In the genomic region with DNA sequence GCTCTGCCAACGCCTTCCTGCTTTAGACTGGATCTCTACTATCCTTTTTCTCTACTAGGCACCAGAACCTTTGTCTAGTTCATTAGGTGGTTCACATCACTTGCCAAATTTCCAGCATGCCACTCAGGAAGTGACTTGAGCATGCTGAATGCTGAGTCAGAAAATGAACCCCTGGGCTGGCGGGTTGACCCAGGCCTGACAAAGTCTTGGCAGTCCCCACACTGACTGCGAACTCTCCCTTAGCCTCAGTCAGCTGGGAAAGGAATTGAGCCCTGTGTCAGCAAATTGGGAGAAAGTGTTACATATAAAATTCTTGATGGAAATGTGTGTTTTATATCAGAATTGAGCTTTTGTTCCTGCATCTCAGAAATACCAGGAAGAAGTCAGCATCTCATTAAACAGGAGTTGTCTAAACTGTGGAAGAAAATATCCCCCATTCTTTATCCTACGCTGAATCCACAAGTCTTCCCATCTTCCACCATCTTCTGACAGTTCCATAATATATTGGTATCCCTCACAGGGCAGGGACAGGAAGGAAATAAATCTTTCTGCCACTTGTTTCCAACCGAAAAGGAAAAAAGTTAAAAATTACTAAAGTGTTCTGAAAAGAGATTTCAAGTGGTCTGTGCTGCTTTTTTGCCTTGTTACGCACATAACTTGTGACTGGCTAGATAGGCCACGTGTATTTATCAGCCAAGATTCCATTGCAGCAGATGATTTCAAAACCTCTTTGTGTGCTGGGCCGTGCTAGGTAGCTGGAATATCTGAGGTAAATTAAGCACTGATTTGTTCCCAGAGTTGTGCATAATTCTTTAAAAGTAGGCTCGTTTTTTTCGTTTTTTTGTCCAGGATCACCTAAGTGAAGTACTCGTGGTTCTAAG, we compare ENCODE assay signal across 7 cellular contexts. TPM values are rescaled to one million over a fixed set of nuclear protein-coding genes. Genes with fewer than 3 reads are reported as not detected.
A peak's percentile ranks its signal among the peaks of the same experiment; 100 is the strongest.
DNase-seq lines count a peak whose midpoint lies in the region; ATAC-seq and TF ChIP-seq lines count a peak whose summit lies in the region.

No MANE protein-coding gene starts in this region.

- H3K9me3 Mint-ChIP-seq in activated B cell treated with CpG ODN at 0.5 μM for 24 hours: no peaks in the 10 kb centered on the region
- H3K9me3 Mint-ChIP-seq in stimulated activated naive B cell treated with anti-CD40 and anti-IgM and Interleukin-4, amounts not matched to agents 10 μg/mL and 1 μg/mL and 100 μg/mL, for 72 hours: no peaks in the 10 kb centered on the region

- H3K36me3 Mint-ChIP-seq in activated B cell treated with CpG ODN at 0.5 μM for 24 hours (ENCODE audit: low read depth): peaks cover 14% of the 10 kb centered on the region
- H3K36me3 Mint-ChIP-seq in stimulated activated naive B cell treated with anti-CD40 and anti-IgM and Interleukin-4, amounts not matched to agents 10 μg/mL and 1 μg/mL and 100 μg/mL, for 72 hours: peaks cover 16 to 32% of the 10 kb centered on the region in 2 donors

- DNase-seq in HFF-Myc (ENCODE audit: extremely low read depth, low read depth) (peak; percentile 14), activated B cell treated with CpG ODN at 0.5 μM for 24 hours (no peak), left ventricle myocardium superior (no peak), DMS114 treated with DMSO at 0.1 percent for 48 hours (lab: John Stamatoyannopoulos, UW; ENCODE audit: unreplicated experiment) (no peak), ureter (ENCODE audit: low spot score) (no peak)
- DNase-seq in stimulated activated naive B cell treated with anti-CD40 and anti-IgM and Interleukin-4, amounts not matched to agents 10 μg/mL and 1 μg/mL and 100 μg/mL, for 72 hours: no peak

- peaks cover 23% of the 10 kb centered on the region for H3K4me1 Mint-ChIP-seq in activated B cell treated with CpG ODN at 0.5 μM for 24 hours
- peaks cover 14 to 28% of the 10 kb centered on the region in 2 donors for H3K4me1 Mint-ChIP-seq in stimulated activated naive B cell treated with anti-CD40 and anti-IgM and Interleukin-4, amounts not matched to agents 10 μg/mL and 1 μg/mL and 100 μg/mL, for 72 hours

- POLR2A ChIA-PET in activated B cell treated with CpG ODN at 0.5 μM for 24 hours (lab: Charles Lee): interaction anchor here (0.6 to 1.4 kb wide), 2 partner anchors 10 to 191 kb away, joined by 3 read pairs; no protein-coding TSS in a partner anchor

- no peaks in the 10 kb centered on the region for H3K27me3 Mint-ChIP-seq in activated B cell treated with CpG ODN at 0.5 μM for 24 hours
- H3K27me3 Mint-ChIP-seq in stimulated activated naive B cell treated with anti-CD40 and anti-IgM and Interleukin-4, amounts not matched to agents 10 μg/mL and 1 μg/mL and 100 μg/mL, for 72 hours: no peaks in the 10 kb centered on the region

- ATAC-seq in activated B cell treated with CpG ODN at 0.5 μM for 24 hours (ENCODE audit: low read depth): no peak
- peak; percentile 77 for ATAC-seq in left ventricle myocardium superior
- ATAC-seq in stimulated activated naive B cell treated with anti-CD40 and anti-IgM and Interleukin-4, amounts not matched to agents 10 μg/mL and 1 μg/mL and 100 μg/mL, for 72 hours (replicated peaks): peak in 1 of 2 donors; percentile 41
- no peak for ATAC-seq in HG03039 (IDR thresholded peaks at IDR 0.05; ENCODE audit: unreplicated experiment)

- H3K27ac Mint-ChIP-seq in activated B cell treated with CpG ODN at 0.5 μM for 24 hours: peak overlapping the region; percentile 69
- H3K27ac Mint-ChIP-seq in stimulated activated naive B cell treated with anti-CD40 and anti-IgM and Interleukin-4, amounts not matched to agents 10 μg/mL and 1 μg/mL and 100 μg/mL, for 72 hours: peak overlapping the region; percentile 5

- no peak overlapping the region for H3K4me3 Mint-ChIP-seq in activated B cell treated with CpG ODN at 0.5 μM for 24 hours
- no peak overlapping the region for H3K4me3 Mint-ChIP-seq in stimulated activated naive B cell treated with anti-CD40 and anti-IgM and Interleukin-4, amounts not matched to agents 10 μg/mL and 1 μg/mL and 100 μg/mL, for 72 hours

- H3K4me3 ChIP-seq in HFF-Myc (replicated peaks; ENCODE audit: low read depth, low read length): no peak overlapping the region

- TF ChIP-seq CTCF in HFF-Myc (IDR thresholded peaks at IDR 0.05; ENCODE audit: low read depth, low read length, missing control alignments): no peak
- no peak for TF ChIP-seq CTCF in activated B cell treated with CpG ODN at 0.5 μM for 24 hours (IDR thresholded peaks at IDR 0.05)

- CTCF ChIA-PET in activated B cell treated with CpG ODN at 0.5 μM for 24 hours (lab: Charles Lee): no interaction called here

- intact Hi-C loops in activated B cell treated with CpG ODN at 0.5 μM for 24 hours (cut with micrococcal nuclease) (no loop called here), left ventricle myocardium superior (cut with micrococcal nuclease) (no loop called here)

RNA-seq across cellular contexts. Expression of a gene that starts 16.7 kb away (rescaled TPM):
- total RNA-seq in activated B cell treated with CpG ODN at 0.5 μM for 24 hours (3.8 and 5.0 TPM in 2 replicates), left ventricle myocardium superior (not detected), ureter (not detected)
